In the genomic region with DNA sequence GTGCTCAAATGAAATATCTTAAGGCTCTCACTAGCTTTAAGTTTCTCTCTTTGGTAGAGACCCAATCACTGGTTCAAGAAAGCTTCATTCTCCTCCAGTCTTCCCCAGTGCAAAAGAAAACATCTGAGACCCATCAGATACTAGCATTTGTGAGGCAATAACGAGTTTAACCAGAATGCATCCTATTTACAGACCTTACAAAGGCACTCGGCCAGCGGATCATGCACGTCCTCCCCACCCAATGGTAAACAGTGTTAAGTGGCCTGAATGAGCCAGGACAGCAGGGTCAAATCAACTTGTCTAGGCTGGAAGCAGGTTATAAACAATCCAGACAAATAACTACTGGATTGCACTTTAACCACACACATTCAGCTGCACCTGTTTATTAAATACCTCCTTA, we compare ENCODE assay signal across 9 cellular contexts. TPM values are rescaled to one million over a fixed set of nuclear protein-coding genes. Genes with fewer than 3 reads are reported as not detected.
DNase-seq lines count a peak whose midpoint lies in the region; ATAC-seq and TF ChIP-seq lines count a peak whose summit lies in the region.
"Not testable (repeated sequence)": the region's sequence is repeated elsewhere in the genome, so short reads cannot be mapped to it uniquely, and the experiment has no call there.
"Had no signal": no experiment of that assay in that cellular context is flagged by ENCODE, and none has a peak within 500 bp of the region (broad histone marks: within the 10 kb centered on the region; RNA-seq: fewer than 3 reads in every experiment).

No MANE protein-coding gene starts in this region.

- H3K4me1 ChIP-seq in liver (ENCODE audit: control insufficient read depth in 4 of 4, insufficient read depth in 4 of 4, low read length in 3 of 4), result peaks cover 0 to 12% (median 4%) of the 10 kb centered on the region in 4 donors
- H3K4me1 ChIP-seq in prostate gland (replicated peaks), result not testable (repeated sequence)

- TF ChIP-seq CTCF in VCaP (conservative IDR thresholded peaks at IDR 0.05); liver (IDR thresholded peaks at IDR 0.05; ENCODE audit: low read depth, low read length, missing input control); prostate gland (IDR thresholded peaks at IDR 0.05): not testable (repeated sequence)

- not testable (repeated sequence) for H3K4me3 ChIP-seq in liver (ENCODE audit: low read depth in 1 of 3, low read length in 3 of 3); prostate gland

- peak overlapping the region; percentile 70 for H3K27ac ChIP-seq in VCaP
- H3K27ac ChIP-seq in liver (ENCODE audit: low read depth in 1 of 2, low read length in 2 of 2); prostate gland: not testable (repeated sequence)

- not testable (repeated sequence) for H3K27me3 ChIP-seq in liver (ENCODE audit: control insufficient read depth in 4 of 4, insufficient read depth in 4 of 4, low read length in 3 of 4); prostate gland (replicated peaks; ENCODE audit: insufficient read depth)

- not testable (repeated sequence) for H3K9ac ChIP-seq in liver (ENCODE audit: low read depth in 1 of 2, low read length in 2 of 2)

- DNase-seq in DMS53 treated with DMSO at 0.1 percent for 48 hours (lab: John Stamatoyannopoulos, UW; ENCODE audit: unreplicated experiment), result peak; percentile 29
- peak in 2 of 3 experiments; percentile 16 to 70 for DNase-seq in NCI-H1417 (lab: John Stamatoyannopoulos, UW)
- DNase-seq in NCI-H510A treated with DMSO at 0.1 percent for 48 hours (lab: John Stamatoyannopoulos, UW), result peak; percentile 50
- DNase-seq in Right ventricle myocardium superior, result peak; percentile 45
- peak; percentile 62 for DNase-seq in prostate gland (ENCODE audit: low spot score)

- intact Hi-C loops in Right ventricle myocardium superior (cut with DNase I); prostate gland (cut with DNase I): not testable (repeated sequence)

- ATAC-seq in Right ventricle myocardium superior (ENCODE audit: poor library complexity), result not testable (repeated sequence)

- not testable (repeated sequence) for TF ChIP-seq POLR2A in prostate gland (IDR thresholded peaks at IDR 0.05)

- 13% methylated on average over 4 of the region's 4 CpGs for WGBS in liver
- 18% methylated on average over 4 of the region's 4 CpGs for WGBS in prostate gland

- not testable (repeated sequence) for H3K36me3 ChIP-seq in liver (ENCODE audit: control insufficient read depth in 4 of 4, insufficient read depth in 3 of 4, low read depth in 1 of 4, low read length in 3 of 4); prostate gland

- TF ChIP-seq RAD21 in liver (IDR thresholded peaks at IDR 0.05), result not testable (repeated sequence)

- not testable (repeated sequence) for H3K9me3 ChIP-seq in liver (ENCODE audit: control insufficient read depth in 4 of 4, low read length in 3 of 4); prostate gland

TF ChIP-seq in liver, 16 proteins besides CTCF, POLR2A, EP300 and RAD21:
- peak; percentile 22 for TF ChIP-seq ZBTB33 (IDR thresholded peaks at IDR 0.05)
- TF ChIP-seq FOXA2 (IDR thresholded peaks at IDR 0.05), result peak; percentile 87
- TF ChIP-seq FOXA1 (IDR thresholded peaks at IDR 0.05), result peak; percentile 63
- TF ChIP-seq SP1 (IDR thresholded peaks at IDR 0.05), result peak; percentile 11
- peak; percentile 36 to 69 for TF ChIP-seq HNF4A (conservative IDR thresholded peaks at IDR 0.05)
- TF ChIP-seq YY1 (IDR thresholded peaks at IDR 0.05), result peak; percentile 14
- TF ChIP-seq GABPA (IDR thresholded peaks at IDR 0.05 in 1 of 2, conservative IDR thresholded peaks at IDR 0.05 in 1 of 2), result peak in 1 of 2 donors; percentile 18
- TF ChIP-seq RXRA (IDR thresholded peaks at IDR 0.05), result peak; percentile 37 to 83
- peak; percentile 19 for TF ChIP-seq REST (IDR thresholded peaks at IDR 0.05)

RNA-seq across cellular contexts. Expression of gene CD58, which starts 48.3 kb away (rescaled TPM):
- total RNA-seq in Right ventricle myocardium superior, result 31.3 TPM
- total RNA-seq in liver, result 10 to 100 TPM; 10.4 to 30.2 TPM
- polyA plus RNA-seq in liver, result 10 to 100 TPM in 1 of 2 donors, 1 to 10 TPM in 1; 5.1 to 11.3 TPM
- total RNA-seq in prostate gland, result 10 to 100 TPM; 10.4 to 13.7 TPM

RNA-seq across cellular contexts. Expression of gene IGSF3, which starts 48.4 kb away (rescaled TPM):
- total RNA-seq in Right ventricle myocardium superior, result 17.5 TPM
- 1 to 10 TPM in 1 of 2 donors, under 1 TPM in 1; 0.92 to 5.4 TPM for total RNA-seq in liver
- under 1 TPM; 0.14 to 0.44 TPM for polyA plus RNA-seq in liver
- 10 to 100 TPM; 23.2 to 30.4 TPM for total RNA-seq in prostate gland
- total RNA-seq: HFFc6 had no signal
- polyA plus RNA-seq: CD8-positive, alpha-beta memory T cell had no signal
